ENCODE assay signal across 1 cellular context in the genomic region with DNA sequence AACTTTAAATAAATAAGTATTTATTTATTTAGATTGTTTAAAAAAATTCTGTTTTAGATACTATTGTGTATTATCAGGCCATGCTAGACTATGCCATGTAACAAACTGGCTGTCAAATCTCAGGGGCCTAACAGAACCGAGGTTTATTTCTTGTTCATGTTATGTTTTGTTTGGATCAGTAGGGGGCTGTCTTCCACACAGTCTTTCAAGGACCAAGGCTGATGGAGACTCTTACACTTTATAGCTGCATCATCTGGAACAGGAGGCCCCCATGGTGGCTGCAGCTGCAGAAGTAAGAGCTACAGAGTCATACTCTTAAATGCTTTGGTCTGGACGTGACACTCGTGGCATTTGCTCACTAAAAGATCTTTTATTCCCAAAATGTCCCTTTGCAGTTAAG.
TF ChIP-seq lines count a peak whose summit lies in the region.

No MANE protein-coding gene starts in this region.

TF ChIP-seq in GM12878, 131 proteins besides CTCF, POLR2A, EP300 and RAD21 (continued from another document):
- TF ChIP-seq, protein P1, sequence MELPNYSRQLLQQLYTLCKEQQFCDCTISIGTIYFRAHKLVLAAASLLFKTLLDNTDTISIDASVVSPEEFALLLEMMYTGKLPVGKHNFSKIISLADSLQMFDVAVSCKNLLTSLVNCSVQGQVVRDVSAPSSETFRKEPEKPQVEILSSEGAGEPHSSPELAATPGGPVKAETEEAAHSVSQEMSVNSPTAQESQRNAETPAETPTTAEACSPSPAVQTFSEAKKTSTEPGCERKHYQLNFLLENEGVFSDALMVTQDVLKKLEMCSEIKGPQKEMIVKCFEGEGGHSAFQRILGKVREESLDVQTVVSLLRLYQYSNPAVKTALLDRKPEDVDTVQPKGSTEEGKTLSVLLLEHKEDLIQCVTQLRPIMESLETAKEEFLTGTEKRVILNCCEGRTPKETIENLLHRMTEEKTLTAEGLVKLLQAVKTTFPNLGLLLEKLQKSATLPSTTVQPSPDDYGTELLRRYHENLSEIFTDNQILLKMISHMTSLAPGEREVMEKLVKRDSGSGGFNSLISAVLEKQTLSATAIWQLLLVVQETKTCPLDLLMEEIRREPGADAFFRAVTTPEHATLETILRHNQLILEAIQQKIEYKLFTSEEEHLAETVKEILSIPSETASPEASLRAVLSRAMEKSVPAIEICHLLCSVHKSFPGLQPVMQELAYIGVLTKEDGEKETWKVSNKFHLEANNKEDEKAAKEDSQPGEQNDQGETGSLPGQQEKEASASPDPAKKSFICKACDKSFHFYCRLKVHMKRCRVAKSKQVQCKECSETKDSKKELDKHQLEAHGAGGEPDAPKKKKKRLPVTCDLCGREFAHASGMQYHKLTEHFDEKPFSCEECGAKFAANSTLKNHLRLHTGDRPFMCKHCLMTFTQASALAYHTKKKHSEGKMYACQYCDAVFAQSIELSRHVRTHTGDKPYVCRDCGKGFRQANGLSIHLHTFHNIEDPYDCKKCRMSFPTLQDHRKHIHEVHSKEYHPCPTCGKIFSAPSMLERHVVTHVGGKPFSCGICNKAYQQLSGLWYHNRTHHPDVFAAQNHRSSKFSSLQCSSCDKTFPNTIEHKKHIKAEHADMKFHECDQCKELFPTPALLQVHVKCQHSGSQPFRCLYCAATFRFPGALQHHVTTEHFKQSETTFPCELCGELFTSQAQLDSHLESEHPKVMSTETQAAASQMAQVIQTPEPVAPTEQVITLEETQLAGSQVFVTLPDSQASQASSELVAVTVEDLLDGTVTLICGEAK (IDR thresholded peaks at IDR 0.05; ENCODE audit: borderline replicate concordance) = no peak
- no peak for TF ChIP-seq NRF1 (conservative IDR thresholded peaks at IDR 0.05; ENCODE audit: low read depth, low read length)
- TF ChIP-seq CHD1 (IDR thresholded peaks at IDR 0.05; ENCODE audit: low read depth, low read length) = no peak
- no peak for TF ChIP-seq NR2C2 (IDR thresholded peaks at IDR 0.05; ENCODE audit: borderline replicate concordance, control insufficient read depth, insufficient read length, low read depth)
- TF ChIP-seq, protein P2, sequence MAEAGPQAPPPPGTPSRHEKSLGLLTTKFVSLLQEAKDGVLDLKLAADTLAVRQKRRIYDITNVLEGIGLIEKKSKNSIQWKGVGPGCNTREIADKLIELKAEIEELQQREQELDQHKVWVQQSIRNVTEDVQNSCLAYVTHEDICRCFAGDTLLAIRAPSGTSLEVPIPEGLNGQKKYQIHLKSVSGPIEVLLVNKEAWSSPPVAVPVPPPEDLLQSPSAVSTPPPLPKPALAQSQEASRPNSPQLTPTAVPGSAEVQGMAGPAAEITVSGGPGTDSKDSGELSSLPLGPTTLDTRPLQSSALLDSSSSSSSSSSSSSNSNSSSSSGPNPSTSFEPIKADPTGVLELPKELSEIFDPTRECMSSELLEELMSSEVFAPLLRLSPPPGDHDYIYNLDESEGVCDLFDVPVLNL (IDR thresholded peaks at IDR 0.05; ENCODE audit: low read depth, low read length) = no peak
- TF ChIP-seq RUNX3 (IDR thresholded peaks at IDR 0.05; ENCODE audit: low read length) = no peak
- no peak for TF ChIP-seq ASH2L (IDR thresholded peaks at IDR 0.05; ENCODE audit: borderline replicate concordance, low read depth)
- no peak for TF ChIP-seq FOXM1 (IDR thresholded peaks at IDR 0.05; ENCODE audit: low read depth, low read length)
- TF ChIP-seq LARP7 (IDR thresholded peaks at IDR 0.05) = no peak
- TF ChIP-seq RELA (IDR thresholded peaks at IDR 0.05; ENCODE audit: borderline replicate concordance, partially characterized antibody) = no peak
- TF ChIP-seq ATF7 (IDR thresholded peaks at IDR 0.05; ENCODE audit: low read depth) = no peak
- TF ChIP-seq, protein P3, sequence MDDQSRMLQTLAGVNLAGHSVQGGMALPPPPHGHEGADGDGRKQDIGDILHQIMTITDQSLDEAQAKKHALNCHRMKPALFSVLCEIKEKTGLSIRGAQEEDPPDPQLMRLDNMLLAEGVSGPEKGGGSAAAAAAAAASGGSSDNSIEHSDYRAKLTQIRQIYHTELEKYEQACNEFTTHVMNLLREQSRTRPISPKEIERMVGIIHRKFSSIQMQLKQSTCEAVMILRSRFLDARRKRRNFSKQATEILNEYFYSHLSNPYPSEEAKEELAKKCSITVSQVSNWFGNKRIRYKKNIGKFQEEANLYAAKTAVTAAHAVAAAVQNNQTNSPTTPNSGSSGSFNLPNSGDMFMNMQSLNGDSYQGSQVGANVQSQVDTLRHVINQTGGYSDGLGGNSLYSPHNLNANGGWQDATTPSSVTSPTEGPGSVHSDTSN (IDR thresholded peaks at IDR 0.05; ENCODE audit: insufficient replicate concordance, low read depth, low read length) = no peak
- no peak for TF ChIP-seq SMAD5 (IDR thresholded peaks at IDR 0.05; ENCODE audit: low read depth)
